Comparison of ENCODE assay signal across 1 cellular context in the genomic region with DNA sequence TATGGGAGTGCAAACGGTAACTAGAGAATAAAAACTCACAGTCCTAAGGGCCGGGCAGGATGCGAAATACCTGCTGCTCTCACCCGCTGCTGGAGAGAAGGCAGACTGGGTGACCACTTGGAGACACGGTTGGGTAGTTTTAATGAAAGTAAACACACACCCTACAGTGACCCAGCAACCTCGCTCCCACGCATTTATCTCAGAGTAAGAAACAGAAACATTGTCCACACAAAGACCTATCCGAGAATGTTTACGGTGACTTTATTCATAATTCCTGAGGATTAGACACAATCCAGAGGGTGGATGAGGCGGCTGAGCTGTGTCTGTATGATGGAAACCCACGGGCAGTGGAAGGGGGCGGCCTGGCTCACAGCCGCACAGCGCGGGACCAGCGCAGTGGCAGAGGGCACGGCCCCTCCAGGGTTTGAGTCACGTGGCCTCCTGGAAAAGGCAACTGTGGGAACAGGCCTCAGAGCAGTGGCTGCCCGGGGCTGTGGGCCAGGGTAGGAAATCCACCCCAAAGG.
TF ChIP-seq lines count a peak whose summit lies in the region.

No MANE protein-coding gene starts in this region.

TF ChIP-seq in GM12878, 131 proteins besides CTCF, POLR2A, EP300 and RAD21 (continued from another document and continues in another):
- TF ChIP-seq, protein P1, sequence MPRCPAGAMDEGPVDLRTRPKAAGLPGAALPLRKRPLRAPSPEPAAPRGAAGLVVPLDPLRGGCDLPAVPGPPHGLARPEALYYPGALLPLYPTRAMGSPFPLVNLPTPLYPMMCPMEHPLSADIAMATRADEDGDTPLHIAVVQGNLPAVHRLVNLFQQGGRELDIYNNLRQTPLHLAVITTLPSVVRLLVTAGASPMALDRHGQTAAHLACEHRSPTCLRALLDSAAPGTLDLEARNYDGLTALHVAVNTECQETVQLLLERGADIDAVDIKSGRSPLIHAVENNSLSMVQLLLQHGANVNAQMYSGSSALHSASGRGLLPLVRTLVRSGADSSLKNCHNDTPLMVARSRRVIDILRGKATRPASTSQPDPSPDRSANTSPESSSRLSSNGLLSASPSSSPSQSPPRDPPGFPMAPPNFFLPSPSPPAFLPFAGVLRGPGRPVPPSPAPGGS (IDR thresholded peaks at IDR 0.05; ENCODE audit: borderline replicate concordance, insufficient read depth, low read depth, low read length, poor library complexity, severe bottlenecking): no peak
- TF ChIP-seq NFIC (IDR thresholded peaks at IDR 0.05; ENCODE audit: low read depth, low read length): no peak
- TF ChIP-seq JUND (IDR thresholded peaks at IDR 0.05; ENCODE audit: low read depth, low read length): no peak
- no peak for TF ChIP-seq CHD2 (IDR thresholded peaks at IDR 0.05; ENCODE audit: borderline replicate concordance, low read depth, low read length)
- TF ChIP-seq SUPT20H (IDR thresholded peaks at IDR 0.05; ENCODE audit: borderline replicate concordance, control insufficient read depth, low read depth, low read length): no peak
- TF ChIP-seq, protein P2, sequence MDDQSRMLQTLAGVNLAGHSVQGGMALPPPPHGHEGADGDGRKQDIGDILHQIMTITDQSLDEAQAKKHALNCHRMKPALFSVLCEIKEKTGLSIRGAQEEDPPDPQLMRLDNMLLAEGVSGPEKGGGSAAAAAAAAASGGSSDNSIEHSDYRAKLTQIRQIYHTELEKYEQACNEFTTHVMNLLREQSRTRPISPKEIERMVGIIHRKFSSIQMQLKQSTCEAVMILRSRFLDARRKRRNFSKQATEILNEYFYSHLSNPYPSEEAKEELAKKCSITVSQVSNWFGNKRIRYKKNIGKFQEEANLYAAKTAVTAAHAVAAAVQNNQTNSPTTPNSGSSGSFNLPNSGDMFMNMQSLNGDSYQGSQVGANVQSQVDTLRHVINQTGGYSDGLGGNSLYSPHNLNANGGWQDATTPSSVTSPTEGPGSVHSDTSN (IDR thresholded peaks at IDR 0.05; ENCODE audit: insufficient replicate concordance, low read depth, low read length): no peak
- TF ChIP-seq PAX5 (IDR thresholded peaks at IDR 0.05; ENCODE audit: borderline replicate concordance, low read depth, low read length): peak; percentile 98
- TF ChIP-seq, protein P3, sequence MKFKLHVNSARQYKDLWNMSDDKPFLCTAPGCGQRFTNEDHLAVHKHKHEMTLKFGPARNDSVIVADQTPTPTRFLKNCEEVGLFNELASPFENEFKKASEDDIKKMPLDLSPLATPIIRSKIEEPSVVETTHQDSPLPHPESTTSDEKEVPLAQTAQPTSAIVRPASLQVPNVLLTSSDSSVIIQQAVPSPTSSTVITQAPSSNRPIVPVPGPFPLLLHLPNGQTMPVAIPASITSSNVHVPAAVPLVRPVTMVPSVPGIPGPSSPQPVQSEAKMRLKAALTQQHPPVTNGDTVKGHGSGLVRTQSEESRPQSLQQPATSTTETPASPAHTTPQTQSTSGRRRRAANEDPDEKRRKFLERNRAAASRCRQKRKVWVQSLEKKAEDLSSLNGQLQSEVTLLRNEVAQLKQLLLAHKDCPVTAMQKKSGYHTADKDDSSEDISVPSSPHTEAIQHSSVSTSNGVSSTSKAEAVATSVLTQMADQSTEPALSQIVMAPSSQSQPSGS (IDR thresholded peaks at IDR 0.05; ENCODE audit: low read length): no peak
- no peak for TF ChIP-seq RFX5 (IDR thresholded peaks at IDR 0.05; ENCODE audit: low read depth, low read length)
- TF ChIP-seq PML (IDR thresholded peaks at IDR 0.05; ENCODE audit: low read length): no peak
- 0 out of 2 replicates have a peak, but pooled peaks have one; percentile 21 for TF ChIP-seq NBN (IDR thresholded peaks at IDR 0.05)
- no peak for TF ChIP-seq POLR2AphosphoS5 (IDR thresholded peaks at IDR 0.05; ENCODE audit: low read length)
- no peak for TF ChIP-seq CHD1 (IDR thresholded peaks at IDR 0.05; ENCODE audit: low read depth, low read length)
- TF ChIP-seq, protein P4, sequence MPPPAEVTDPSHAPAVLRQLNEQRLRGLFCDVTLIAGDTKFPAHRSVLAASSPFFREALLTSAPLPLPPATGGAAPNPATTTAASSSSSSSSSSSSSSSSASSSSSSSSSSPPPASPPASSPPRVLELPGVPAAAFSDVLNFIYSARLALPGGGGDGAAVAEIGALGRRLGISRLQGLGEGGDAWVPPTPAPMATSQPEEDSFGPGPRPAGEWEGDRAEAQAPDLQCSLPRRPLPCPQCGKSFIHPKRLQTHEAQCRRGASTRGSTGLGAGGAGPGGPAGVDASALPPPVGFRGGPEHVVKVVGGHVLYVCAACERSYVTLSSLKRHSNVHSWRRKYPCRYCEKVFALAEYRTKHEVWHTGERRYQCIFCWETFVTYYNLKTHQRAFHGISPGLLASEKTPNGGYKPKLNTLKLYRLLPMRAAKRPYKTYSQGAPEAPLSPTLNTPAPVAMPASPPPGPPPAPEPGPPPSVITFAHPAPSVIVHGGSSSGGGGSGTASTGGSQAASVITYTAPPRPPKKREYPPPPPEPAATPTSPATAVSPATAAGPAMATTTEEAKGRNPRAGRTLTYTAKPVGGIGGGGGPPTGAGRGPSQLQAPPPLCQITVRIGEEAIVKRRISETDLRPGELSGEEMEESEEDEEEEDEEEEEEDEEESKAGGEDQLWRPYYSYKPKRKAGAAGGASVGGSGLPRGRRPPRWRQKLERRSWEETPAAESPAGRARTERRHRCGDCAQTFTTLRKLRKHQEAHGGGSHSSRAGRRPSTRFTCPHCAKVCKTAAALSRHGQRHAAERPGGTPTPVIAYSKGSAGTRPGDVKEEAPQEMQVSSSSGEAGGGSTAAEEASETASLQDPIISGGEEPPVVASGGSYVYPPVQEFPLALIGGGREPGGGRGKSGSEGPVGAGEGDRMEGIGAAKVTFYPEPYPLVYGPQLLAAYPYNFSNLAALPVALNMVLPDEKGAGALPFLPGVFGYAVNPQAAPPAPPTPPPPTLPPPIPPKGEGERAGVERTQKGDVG (CRISPR knock-in tag; IDR thresholded peaks at IDR 0.05): no peak
- no peak for TF ChIP-seq NRF1 (conservative IDR thresholded peaks at IDR 0.05; ENCODE audit: low read depth, low read length)
- peak; percentile 90 for TF ChIP-seq NR2F1 (conservative IDR thresholded peaks at IDR 0.05)
- TF ChIP-seq NR2C1 (IDR thresholded peaks at IDR 0.05): no peak
- peak; percentile 80 for TF ChIP-seq MEF2B (IDR thresholded peaks at IDR 0.05; ENCODE audit: partially characterized antibody, poor library complexity, severe bottlenecking)
- TF ChIP-seq, protein P5, sequence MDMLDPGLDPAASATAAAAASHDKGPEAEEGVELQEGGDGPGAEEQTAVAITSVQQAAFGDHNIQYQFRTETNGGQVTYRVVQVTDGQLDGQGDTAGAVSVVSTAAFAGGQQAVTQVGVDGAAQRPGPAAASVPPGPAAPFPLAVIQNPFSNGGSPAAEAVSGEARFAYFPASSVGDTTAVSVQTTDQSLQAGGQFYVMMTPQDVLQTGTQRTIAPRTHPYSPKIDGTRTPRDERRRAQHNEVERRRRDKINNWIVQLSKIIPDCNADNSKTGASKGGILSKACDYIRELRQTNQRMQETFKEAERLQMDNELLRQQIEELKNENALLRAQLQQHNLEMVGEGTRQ (IDR thresholded peaks at IDR 0.05; ENCODE audit: borderline replicate concordance, low read depth, low read length): no peak
- TF ChIP-seq ZNF217 (IDR thresholded peaks at IDR 0.05): 0 out of 2 replicates have a peak, but pooled peaks have one; percentile 20
- TF ChIP-seq ASH2L (IDR thresholded peaks at IDR 0.05; ENCODE audit: borderline replicate concordance, low read depth): no peak
- TF ChIP-seq CREB1 (IDR thresholded peaks at IDR 0.05; ENCODE audit: low read depth): no peak
- TF ChIP-seq, protein P6, sequence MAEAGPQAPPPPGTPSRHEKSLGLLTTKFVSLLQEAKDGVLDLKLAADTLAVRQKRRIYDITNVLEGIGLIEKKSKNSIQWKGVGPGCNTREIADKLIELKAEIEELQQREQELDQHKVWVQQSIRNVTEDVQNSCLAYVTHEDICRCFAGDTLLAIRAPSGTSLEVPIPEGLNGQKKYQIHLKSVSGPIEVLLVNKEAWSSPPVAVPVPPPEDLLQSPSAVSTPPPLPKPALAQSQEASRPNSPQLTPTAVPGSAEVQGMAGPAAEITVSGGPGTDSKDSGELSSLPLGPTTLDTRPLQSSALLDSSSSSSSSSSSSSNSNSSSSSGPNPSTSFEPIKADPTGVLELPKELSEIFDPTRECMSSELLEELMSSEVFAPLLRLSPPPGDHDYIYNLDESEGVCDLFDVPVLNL (IDR thresholded peaks at IDR 0.05; ENCODE audit: low read depth, low read length): no peak
- TF ChIP-seq YY1 (IDR thresholded peaks at IDR 0.05; ENCODE audit: low read depth, low read length): no peak
- TF ChIP-seq BHLHE40 (IDR thresholded peaks at IDR 0.05; ENCODE audit: borderline replicate concordance in 1 of 2, low read depth in 2 of 2, low read length in 1 of 2): peak in 1 of 2 experiments; percentile 14; a peak in 1 of 4 replicates
- TF ChIP-seq, protein P7, sequence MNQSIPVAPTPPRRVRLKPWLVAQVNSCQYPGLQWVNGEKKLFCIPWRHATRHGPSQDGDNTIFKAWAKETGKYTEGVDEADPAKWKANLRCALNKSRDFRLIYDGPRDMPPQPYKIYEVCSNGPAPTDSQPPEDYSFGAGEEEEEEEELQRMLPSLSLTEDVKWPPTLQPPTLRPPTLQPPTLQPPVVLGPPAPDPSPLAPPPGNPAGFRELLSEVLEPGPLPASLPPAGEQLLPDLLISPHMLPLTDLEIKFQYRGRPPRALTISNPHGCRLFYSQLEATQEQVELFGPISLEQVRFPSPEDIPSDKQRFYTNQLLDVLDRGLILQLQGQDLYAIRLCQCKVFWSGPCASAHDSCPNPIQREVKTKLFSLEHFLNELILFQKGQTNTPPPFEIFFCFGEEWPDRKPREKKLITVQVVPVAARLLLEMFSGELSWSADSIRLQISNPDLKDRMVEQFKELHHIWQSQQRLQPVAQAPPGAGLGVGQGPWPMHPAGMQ (IDR thresholded peaks at IDR 0.05; ENCODE audit: borderline replicate concordance): no peak
- no peak for TF ChIP-seq ZSCAN29 (IDR thresholded peaks at IDR 0.05)
- no peak for TF ChIP-seq YBX1 (IDR thresholded peaks at IDR 0.05)
- TF ChIP-seq STAT3 (IDR thresholded peaks at IDR 0.05; ENCODE audit: low read depth, low read length): no peak
- TF ChIP-seq CREM (IDR thresholded peaks at IDR 0.05; ENCODE audit: low read depth): no peak
- TF ChIP-seq, protein P8, sequence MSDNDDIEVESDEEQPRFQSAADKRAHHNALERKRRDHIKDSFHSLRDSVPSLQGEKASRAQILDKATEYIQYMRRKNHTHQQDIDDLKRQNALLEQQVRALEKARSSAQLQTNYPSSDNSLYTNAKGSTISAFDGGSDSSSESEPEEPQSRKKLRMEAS (IDR thresholded peaks at IDR 0.05; ENCODE audit: low read depth, low read length): no peak
- TF ChIP-seq, protein P9, sequence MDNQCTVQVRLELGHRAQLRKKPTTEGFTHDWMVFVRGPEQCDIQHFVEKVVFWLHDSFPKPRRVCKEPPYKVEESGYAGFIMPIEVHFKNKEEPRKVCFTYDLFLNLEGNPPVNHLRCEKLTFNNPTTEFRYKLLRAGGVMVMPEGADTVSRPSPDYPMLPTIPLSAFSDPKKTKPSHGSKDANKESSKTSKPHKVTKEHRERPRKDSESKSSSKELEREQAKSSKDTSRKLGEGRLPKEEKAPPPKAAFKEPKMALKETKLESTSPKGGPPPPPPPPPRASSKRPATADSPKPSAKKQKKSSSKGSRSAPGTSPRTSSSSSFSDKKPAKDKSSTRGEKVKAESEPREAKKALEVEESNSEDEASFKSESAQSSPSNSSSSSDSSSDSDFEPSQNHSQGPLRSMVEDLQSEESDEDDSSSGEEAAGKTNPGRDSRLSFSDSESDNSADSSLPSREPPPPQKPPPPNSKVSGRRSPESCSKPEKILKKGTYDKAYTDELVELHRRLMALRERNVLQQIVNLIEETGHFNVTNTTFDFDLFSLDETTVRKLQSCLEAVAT (IDR thresholded peaks at IDR 0.05): no peak
- TF ChIP-seq FOXK2 (IDR thresholded peaks at IDR 0.05): no peak
- TF ChIP-seq, protein P10, sequence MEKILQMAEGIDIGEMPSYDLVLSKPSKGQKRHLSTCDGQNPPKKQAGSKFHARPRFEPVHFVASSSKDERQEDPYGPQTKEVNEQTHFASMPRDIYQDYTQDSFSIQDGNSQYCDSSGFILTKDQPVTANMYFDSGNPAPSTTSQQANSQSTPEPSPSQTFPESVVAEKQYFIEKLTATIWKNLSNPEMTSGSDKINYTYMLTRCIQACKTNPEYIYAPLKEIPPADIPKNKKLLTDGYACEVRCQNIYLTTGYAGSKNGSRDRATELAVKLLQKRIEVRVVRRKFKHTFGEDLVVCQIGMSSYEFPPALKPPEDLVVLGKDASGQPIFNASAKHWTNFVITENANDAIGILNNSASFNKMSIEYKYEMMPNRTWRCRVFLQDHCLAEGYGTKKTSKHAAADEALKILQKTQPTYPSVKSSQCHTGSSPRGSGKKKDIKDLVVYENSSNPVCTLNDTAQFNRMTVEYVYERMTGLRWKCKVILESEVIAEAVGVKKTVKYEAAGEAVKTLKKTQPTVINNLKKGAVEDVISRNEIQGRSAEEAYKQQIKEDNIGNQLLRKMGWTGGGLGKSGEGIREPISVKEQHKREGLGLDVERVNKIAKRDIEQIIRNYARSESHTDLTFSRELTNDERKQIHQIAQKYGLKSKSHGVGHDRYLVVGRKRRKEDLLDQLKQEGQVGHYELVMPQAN (conservative IDR thresholded peaks at IDR 0.05): no peak
- TF ChIP-seq KAT2A (conservative IDR thresholded peaks at IDR 0.05; ENCODE audit: control insufficient read depth, low read depth, low read length): no peak
- TF ChIP-seq SIX5 (IDR thresholded peaks at IDR 0.05; ENCODE audit: low read depth, low read length, severe bottlenecking): no peak
- TF ChIP-seq, protein P11, sequence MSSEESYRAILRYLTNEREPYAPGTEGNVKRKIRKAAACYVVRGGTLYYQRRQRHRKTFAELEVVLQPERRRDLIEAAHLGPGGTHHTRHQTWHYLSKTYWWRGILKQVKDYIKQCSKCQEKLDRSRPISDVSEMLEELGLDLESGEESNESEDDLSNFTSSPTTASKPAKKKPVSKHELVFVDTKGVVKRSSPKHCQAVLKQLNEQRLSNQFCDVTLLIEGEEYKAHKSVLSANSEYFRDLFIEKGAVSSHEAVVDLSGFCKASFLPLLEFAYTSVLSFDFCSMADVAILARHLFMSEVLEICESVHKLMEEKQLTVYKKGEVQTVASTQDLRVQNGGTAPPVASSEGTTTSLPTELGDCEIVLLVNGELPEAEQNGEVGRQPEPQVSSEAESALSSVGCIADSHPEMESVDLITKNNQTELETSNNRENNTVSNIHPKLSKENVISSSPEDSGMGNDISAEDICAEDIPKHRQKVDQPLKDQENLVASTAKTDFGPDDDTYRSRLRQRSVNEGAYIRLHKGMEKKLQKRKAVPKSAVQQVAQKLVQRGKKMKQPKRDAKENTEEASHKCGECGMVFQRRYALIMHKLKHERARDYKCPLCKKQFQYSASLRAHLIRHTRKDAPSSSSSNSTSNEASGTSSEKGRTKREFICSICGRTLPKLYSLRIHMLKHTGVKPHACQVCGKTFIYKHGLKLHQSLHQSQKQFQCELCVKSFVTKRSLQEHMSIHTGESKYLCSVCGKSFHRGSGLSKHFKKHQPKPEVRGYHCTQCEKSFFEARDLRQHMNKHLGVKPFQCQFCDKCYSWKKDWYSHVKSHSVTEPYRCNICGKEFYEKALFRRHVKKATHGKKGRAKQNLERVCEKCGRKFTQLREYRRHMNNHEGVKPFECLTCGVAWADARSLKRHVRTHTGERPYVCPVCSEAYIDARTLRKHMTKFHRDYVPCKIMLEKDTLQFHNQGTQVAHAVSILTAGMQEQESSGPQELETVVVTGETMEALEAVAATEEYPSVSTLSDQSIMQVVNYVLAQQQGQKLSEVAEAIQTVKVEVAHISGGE (CRISPR knock-in tag; IDR thresholded peaks at IDR 0.05): no peak
